ENCODE assay signal across 1 cellular context in genomic region chr20:45821942-45822341, GRCh38.
TF ChIP-seq lines count a peak whose summit lies in the region.

No MANE protein-coding gene starts in this region.

TF ChIP-seq in K562, 482 proteins besides CTCF, POLR2A, EP300 and RAD21:
- peak; percentile 28; the same call in 1 of the 2 replicates for TF ChIP-seq BCOR (IDR thresholded peaks at IDR 0.05)
- TF ChIP-seq PCBP1 (IDR thresholded peaks at IDR 0.05; ENCODE audit: low read depth, low read length, poor library complexity, severe bottlenecking) = no peak
- TF ChIP-seq ZFX (CRISPR knock-in tag; IDR thresholded peaks at IDR 0.05) = no peak
- TF ChIP-seq SNRNP70 (optimal IDR thresholded peaks at IDR 0.05; ENCODE audit: low read depth, low read length) = no peak
- peak; percentile 75 for TF ChIP-seq RBM25 (IDR thresholded peaks at IDR 0.05; ENCODE audit: low read depth, low read length, severe bottlenecking)
- no peak for TF ChIP-seq IRF2 (CRISPR knock-in tag; IDR thresholded peaks at IDR 0.05)
